ENCODE assay signal across 8 cellular contexts in genomic region chr14:63543826-63544320, GRCh38. TPM values are rescaled to one million over a fixed set of nuclear protein-coding genes. Genes with fewer than 3 reads are reported as not detected.
DNase-seq lines count a peak whose midpoint lies in the region; ATAC-seq and TF ChIP-seq lines count a peak whose summit lies in the region.

No MANE protein-coding gene starts in this region.

- TF ChIP-seq CTCF in HFFc6 (IDR thresholded peaks at IDR 0.05): no peak
- TF ChIP-seq CTCF in Peyer's patch (IDR thresholded peaks at IDR 0.05): no peak
- no peak for TF ChIP-seq CTCF in neutrophil (IDR thresholded peaks at IDR 0.05)

- H3K27ac Mint-ChIP-seq in HFFc6: peak overlapping the region; percentile 79

- H3K4me1 Mint-ChIP-seq in HFFc6 (ENCODE audit: low read depth): peaks cover 35% of the 10 kb centered on the region

- H3K27ac ChIP-seq in Peyer's patch (peak overlapping the region; percentile 76 to 92 (median 88)), epithelial cell of prostate (peak overlapping the region; percentile 85), neutrophil (peak overlapping the region; percentile 87)

- H3K9me3 ChIP-seq in Peyer's patch: no peaks in the 10 kb centered on the region
- H3K9me3 ChIP-seq in neutrophil: no peaks in the 10 kb centered on the region

- peaks cover 0 to 17% (median 2%) of the 10 kb centered on the region in 4 donors for H3K4me1 ChIP-seq in Peyer's patch
- peaks cover 21 to 22% of the 10 kb centered on the region in 2 experiments for H3K4me1 ChIP-seq in neutrophil (ENCODE audit: control insufficient read depth in 1 of 2, insufficient read depth in 1 of 2, low read depth in 1 of 2, low read length in 1 of 2)

- H3K27me3 ChIP-seq in Peyer's patch: no peaks in the 10 kb centered on the region
- no peaks in the 10 kb centered on the region for H3K27me3 ChIP-seq in neutrophil

- H3K27me3 Mint-ChIP-seq in HFFc6 (ENCODE audit: insufficient read depth): 0 out of 2 replicates have a peak, but pooled peaks cover 1% of the 10 kb centered on the region

- TF ChIP-seq POLR2A in Peyer's patch (IDR thresholded peaks at IDR 0.05): no peak

- H3K36me3 ChIP-seq in Peyer's patch (peaks cover 0 to 9% (median 3%) of the 10 kb centered on the region in 3 donors), neutrophil (peaks cover 8% of the 10 kb centered on the region)

- H3K4me3 ChIP-seq in Peyer's patch (peak overlapping the region; percentile 80 to 96 (median 90)), neutrophil (ENCODE audit: low read depth in 1 of 2, low read length in 1 of 2) (peak overlapping the region; percentile 88 to 94)

- peaks cover 16% of the 10 kb centered on the region for H3K36me3 Mint-ChIP-seq in HFFc6 (ENCODE audit: low read depth)

- DNase-seq in HFFc6 (no peak), Peyer's patch (no peak), epithelial cell of prostate (ENCODE audit: low read depth, low spot score) (no peak), kidney glomerular epithelial cell (lab: John Stamatoyannopoulos, UW) (no peak), MV-4-11 (lab: John Stamatoyannopoulos, UW) (no peak)

- ATAC-seq in GM18508 (IDR thresholded peaks at IDR 0.05; ENCODE audit: insufficient read depth, unreplicated experiment): peak; percentile 23
- no peak for ATAC-seq in HG03342 (IDR thresholded peaks at IDR 0.05; ENCODE audit: unreplicated experiment)

- peak overlapping the region; percentile 93 for H3K4me3 Mint-ChIP-seq in HFFc6

- H3K9me3 Mint-ChIP-seq in HFFc6: no peaks in the 10 kb centered on the region

RNA-seq across cellular contexts. Expression of gene PPP2R5E, which starts 0.7 kb away (rescaled TPM):
- 10 to 100 TPM; 50.1 to 56.8 (median 54.3) TPM for total RNA-seq in HFFc6 (2021; fragmentation: NEBNext Ultra II Directional; extraction: Animal tissue kit (Norgen Biotek cat#: 25700))
- 10 to 100 TPM; 14.9 to 19.3 (median 17.0) TPM for total RNA-seq in Peyer's patch
